In the genomic region with DNA sequence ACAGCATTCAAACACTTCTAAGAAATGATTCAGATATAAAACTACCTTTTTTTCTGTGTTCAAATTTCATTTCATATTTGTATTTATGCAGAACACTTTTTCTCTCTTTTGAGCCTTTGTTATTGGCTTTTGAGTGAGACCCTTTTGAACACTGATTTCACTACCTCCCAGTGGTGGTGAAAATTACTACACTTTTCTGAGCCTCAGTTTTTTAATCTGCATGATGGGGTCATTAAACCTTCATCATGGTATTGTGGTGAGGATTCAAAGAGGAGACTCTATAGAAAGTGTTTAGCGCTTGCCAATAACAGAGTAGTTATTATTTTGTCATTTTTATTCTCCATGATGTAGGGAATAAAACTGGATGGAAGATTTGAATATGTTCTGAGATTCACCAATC, we compare ENCODE assay signal across 25 cellular contexts.
"Had no signal": no experiment of that assay in that cellular context is flagged by ENCODE, and none has a peak within 500 bp of the region (broad histone marks: within the 10 kb centered on the region; RNA-seq: fewer than 3 reads in every experiment).

No MANE protein-coding gene starts in this region.

- H3K27ac ChIP-seq: brain microvascular endothelial cell, cardiac muscle cell, KMS-11, SJCRH30, WERI-Rb-1 had no signal

- H3K9me3 ChIP-seq: SJCRH30, SK-N-SH had no signal

- H3K9me3 Mint-ChIP-seq: activated CD4-positive, alpha-beta memory T cell treated with anti-CD3 and anti-CD28 coated beads, Interleukin-2, amount 10 ng/mL, durations not matched to agents 7 days and 5 days; activated naive CD4-positive, alpha-beta T cell treated with anti-CD3 and anti-CD28 coated beads, Interleukin-2, amount 10 ng/mL, durations not matched to agents 7 days and 5 days; activated naive CD8-positive, alpha-beta T cell treated with anti-CD3 and anti-CD28 coated beads for 36 hours had no signal

- H3K4me1 ChIP-seq: SJCRH30 had no signal

- H3K27me3 ChIP-seq: brain microvascular endothelial cell, cardiac muscle cell, SJCRH30 had no signal

- H3K4me2 ChIP-seq: KMS-11, SK-N-SH had no signal

- H3K4me3 ChIP-seq: cardiac muscle cell, SJCRH30 had no signal

- ATAC-seq: activated CD4-positive, alpha-beta T cell treated with anti-CD3 and anti-CD28 coated beads for 36 hours; activated T-helper 17 cell treated with anti-CD3 and anti-CD28 coated beads, Interleukin-2, amount 50 U/mL, for 72 hours; Panc1; Right ventricle myocardium inferior had no signal

- H3K27me3 Mint-ChIP-seq: activated CD4-positive, alpha-beta memory T cell treated with anti-CD3 and anti-CD28 coated beads, Interleukin-2, amount 10 ng/mL, durations not matched to agents 7 days and 5 days; activated CD4-positive, alpha-beta T cell treated with anti-CD3 and anti-CD28 coated beads for 36 hours; activated naive CD4-positive, alpha-beta T cell treated with anti-CD3 and anti-CD28 coated beads, Interleukin-2, amount 10 ng/mL, durations not matched to agents 7 days and 5 days had no signal

- H3K36me3 Mint-ChIP-seq: activated naive CD4-positive, alpha-beta T cell treated with anti-CD3 and anti-CD28 coated beads, Interleukin-2, amount 10 ng/mL, durations not matched to agents 7 days and 5 days; activated naive CD8-positive, alpha-beta T cell treated with anti-CD3 and anti-CD28 coated beads for 36 hours had no signal

- H3K27ac Mint-ChIP-seq: activated CD4-positive, alpha-beta memory T cell treated with anti-CD3 and anti-CD28 coated beads, Interleukin-2, amount 10 ng/mL, durations not matched to agents 7 days and 5 days; activated CD4-positive, alpha-beta T cell treated with anti-CD3 and anti-CD28 coated beads for 36 hours; activated naive CD4-positive, alpha-beta T cell treated with anti-CD3 and anti-CD28 coated beads, Interleukin-2, amount 10 ng/mL, durations not matched to agents 7 days and 5 days; activated naive CD8-positive, alpha-beta T cell treated with anti-CD3 and anti-CD28 coated beads for 36 hours; activated T-helper 17 cell treated with anti-CD3 and anti-CD28 coated beads, Interleukin-2, amount 50 U/mL, for 72 hours had no signal

- H3K9me2 ChIP-seq: SK-N-SH had no signal

- H3K4me3 Mint-ChIP-seq: activated CD4-positive, alpha-beta memory T cell treated with anti-CD3 and anti-CD28 coated beads, Interleukin-2, amount 10 ng/mL, durations not matched to agents 7 days and 5 days; activated CD4-positive, alpha-beta T cell treated with anti-CD3 and anti-CD28 coated beads for 36 hours; activated naive CD4-positive, alpha-beta T cell treated with anti-CD3 and anti-CD28 coated beads, Interleukin-2, amount 10 ng/mL, durations not matched to agents 7 days and 5 days; activated naive CD8-positive, alpha-beta T cell treated with anti-CD3 and anti-CD28 coated beads for 36 hours; activated T-helper 17 cell treated with anti-CD3 and anti-CD28 coated beads, Interleukin-2, amount 50 U/mL, for 72 hours had no signal

- DNase-seq: activated CD4-positive, alpha-beta memory T cell treated with anti-CD3 and anti-CD28 coated beads, Interleukin-2, amount 10 ng/mL, durations not matched to agents 7 days and 5 days; activated CD4-positive, alpha-beta T cell treated with anti-CD3 and anti-CD28 coated beads for 36 hours; activated CD4-positive, alpha-beta T cell treated with anti-CD3 and anti-CD28 coated beads, Interleukin-2, amount 50 U/mL, for 1 hour; activated gamma-delta T cell; activated naive CD4-positive, alpha-beta T cell treated with anti-CD3 and anti-CD28 coated beads, Interleukin-2, amount 10 ng/mL, durations not matched to agents 7 days and 5 days; activated naive CD8-positive, alpha-beta T cell treated with anti-CD3 and anti-CD28 coated beads for 36 hours; activated T-cell treated with anti-CD3 and anti-CD28 coated beads for 4 hours; activated T-cell treated with anti-CD3 and anti-CD28 coated beads, Interleukin-2, amount 50 U/mL, for 48 hours; brain microvascular endothelial cell; NCI-H1092 treated with DMSO at 0.1 percent for 48 hours; NCI-H1417 treated with DMSO at 0.1 percent for 48 hours; NCI-H1694 treated with DMSO at 0.1 percent for 48 hours; NCI-H2029 treated with DMSO at 0.1 percent for 48 hours; NCI-H510A treated with DMSO at 0.1 percent for 48 hours; OCI-M1; RPMI8226; SJCRH30; SK-N-SH; T-helper 1 cell; WERI-Rb-1 had no signal

- H3K4me1 Mint-ChIP-seq: activated CD4-positive, alpha-beta memory T cell treated with anti-CD3 and anti-CD28 coated beads, Interleukin-2, amount 10 ng/mL, durations not matched to agents 7 days and 5 days; activated CD4-positive, alpha-beta T cell treated with anti-CD3 and anti-CD28 coated beads for 36 hours; activated naive CD4-positive, alpha-beta T cell treated with anti-CD3 and anti-CD28 coated beads, Interleukin-2, amount 10 ng/mL, durations not matched to agents 7 days and 5 days; activated naive CD8-positive, alpha-beta T cell treated with anti-CD3 and anti-CD28 coated beads for 36 hours; activated T-helper 17 cell treated with anti-CD3 and anti-CD28 coated beads, Interleukin-2, amount 50 U/mL, for 72 hours had no signal

- H3K36me3 ChIP-seq: brain microvascular endothelial cell, cardiac muscle cell, SJCRH30, WERI-Rb-1 had no signal

- H3K9ac ChIP-seq: KMS-11, SK-N-SH had no signal
